Comparison of ENCODE assay signal across 19 cellular contexts in the genomic region with DNA sequence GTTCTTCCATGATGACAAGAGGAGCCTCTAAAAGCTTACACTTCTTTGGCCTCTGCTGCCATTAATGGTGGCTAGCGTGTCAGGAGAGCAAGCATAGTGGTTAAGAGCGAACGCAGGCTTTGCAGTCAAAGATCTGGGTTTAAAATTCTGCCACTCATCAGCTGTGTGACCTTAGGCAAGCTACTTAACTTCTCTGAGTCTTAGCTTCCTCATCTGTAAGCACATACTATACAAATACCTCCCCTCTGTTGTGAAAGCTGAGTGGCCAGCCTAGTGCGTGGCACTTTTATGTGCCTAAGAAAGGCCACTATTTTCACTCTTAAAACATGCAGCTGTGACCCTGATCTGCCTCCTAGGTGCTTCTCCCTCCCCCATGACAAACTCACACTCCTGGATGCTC. TPM values are rescaled to one million over a fixed set of nuclear protein-coding genes. Genes with fewer than 3 reads are reported as not detected.
DNase-seq lines count a peak whose midpoint lies in the region; ATAC-seq and TF ChIP-seq lines count a peak whose summit lies in the region.
"Had no signal": no experiment of that assay in that cellular context is flagged by ENCODE, and none has a peak within 500 bp of the region (broad histone marks: within the 10 kb centered on the region; RNA-seq: fewer than 3 reads in every experiment).

No MANE protein-coding gene starts in this region.

- no peaks in the 10 kb centered on the region for H3K9me3 Mint-ChIP-seq in HFFc6
- no peaks in the 10 kb centered on the region for H3K9me3 Mint-ChIP-seq in activated T-helper 1 cell treated with anti-CD3 and anti-CD28 coated beads, Interleukin-12 subunit alpha, Interleukin-12 subunit beta, Interleukin-2, Interleukin-4 antibody, amounts not matched to agents 30 ng/mL and 10 ng/mL and 1 ng/mL, durations not matched to agents 14 hours and 24 hours and 36 hours
- no peaks in the 10 kb centered on the region for H3K9me3 Mint-ChIP-seq in dendritic cell treated with granulocyte-macrophage colony-stimulating factor and Interleukin-4, amounts not matched to agents 40 ng/mL and 50 ng/mL, for 4 days
- H3K9me3 Mint-ChIP-seq: CD4-positive, alpha-beta T cell had no signal

- TF ChIP-seq CTCF in HFFc6 (IDR thresholded peaks at IDR 0.05), result no peak
- TF ChIP-seq CTCF in stomach (IDR thresholded peaks at IDR 0.05), result no peak

- ATAC-seq in HG03457 (IDR thresholded peaks at IDR 0.05; ENCODE audit: unreplicated experiment), result no peak
- ATAC-seq: PC-3 had no signal

- WGBS in stomach, 5 donors, result 87 to 99% (median 94%) methylated on average over 4 of the region's 4 CpGs

- no peaks in the 10 kb centered on the region for H3K9me3 ChIP-seq in stomach

- intact Hi-C loops in activated T-helper 1 cell treated with anti-CD3 and anti-CD28 coated beads, Interleukin-12 subunit alpha, Interleukin-12 subunit beta, Interleukin-2, Interleukin-4 antibody, amounts not matched to agents 30 ng/mL and 10 ng/mL and 1 ng/mL, durations not matched to agents 14 hours and 24 hours and 36 hours (cut with micrococcal nuclease), result no loop called here
- intact Hi-C loops in dendritic cell treated with granulocyte-macrophage colony-stimulating factor and Interleukin-4, amounts not matched to agents 40 ng/mL and 50 ng/mL, for 4 days (cut with micrococcal nuclease), result loop anchor here (10.0 kb wide), 1 partner anchor 160 kb away; no protein-coding TSS in a partner anchor
- intact Hi-C loops in stomach (cut with DNase I; ENCODE audit: low total_unique reads), result no loop called here

- no peak overlapping the region for H3K4me3 ChIP-seq in stomach

- DNase-seq in HFFc6, result no peak
- DNase-seq in activated T-helper 1 cell treated with anti-CD3 and anti-CD28 coated beads, Interleukin-12 subunit alpha, Interleukin-12 subunit beta, Interleukin-2, Interleukin-4 antibody, amounts not matched to agents 30 ng/mL and 10 ng/mL and 1 ng/mL, durations not matched to agents 14 hours and 24 hours and 36 hours (ENCODE audit: low spot score), result no peak
- no peak for DNase-seq in stomach
- DNase-seq in iPS-NIHi11 (ENCODE audit: low spot score), result no peak
- no peak for DNase-seq in A172 (ENCODE audit: low spot score)
- DNase-seq: Calu3; CD4-positive, alpha-beta T cell; DMS53; H7; NCI-H1436; NCI-H2029; NCI-H2171; NCI-H446 treated with DMSO at 0.1 percent for 48 hours; NCI-H748 treated with DMSO at 0.1 percent for 48 hours; PC-3 had no signal

- peak overlapping the region; percentile 92; the same call in 1 of the 2 replicates for H3K27ac Mint-ChIP-seq in HFFc6
- H3K27ac Mint-ChIP-seq in activated T-helper 1 cell treated with anti-CD3 and anti-CD28 coated beads, Interleukin-12 subunit alpha, Interleukin-12 subunit beta, Interleukin-2, Interleukin-4 antibody, amounts not matched to agents 30 ng/mL and 10 ng/mL and 1 ng/mL, durations not matched to agents 14 hours and 24 hours and 36 hours, result peak overlapping the region; percentile 7
- H3K27ac Mint-ChIP-seq in dendritic cell treated with granulocyte-macrophage colony-stimulating factor and Interleukin-4, amounts not matched to agents 40 ng/mL and 50 ng/mL, for 4 days, result peak overlapping the region; percentile 80
- H3K27ac Mint-ChIP-seq: B cell; CD4-positive, alpha-beta T cell had no signal

- H3K36me3 ChIP-seq in stomach, result peaks cover 10 to 60% (median 56%) of the 10 kb centered on the region in 4 donors

- TF ChIP-seq EP300 in stomach (IDR thresholded peaks at IDR 0.05), result no peak

- H3K27ac ChIP-seq in stomach, result peak overlapping the region in 3 of 5 donors; percentile 17 to 86 (median 30)
- H3K27ac ChIP-seq: RWPE1 had no signal

- H3K27me3 ChIP-seq in stomach, result no peaks in the 10 kb centered on the region

- H3K4me1 ChIP-seq in stomach, result peaks cover 51 to 92% (median 72%) of the 10 kb centered on the region in 4 donors

- H3K4me1 Mint-ChIP-seq in HFFc6 (ENCODE audit: low read depth), result peaks cover 99% of the 10 kb centered on the region
- peaks cover 58% of the 10 kb centered on the region for H3K4me1 Mint-ChIP-seq in activated T-helper 1 cell treated with anti-CD3 and anti-CD28 coated beads, Interleukin-12 subunit alpha, Interleukin-12 subunit beta, Interleukin-2, Interleukin-4 antibody, amounts not matched to agents 30 ng/mL and 10 ng/mL and 1 ng/mL, durations not matched to agents 14 hours and 24 hours and 36 hours (ENCODE audit: low read depth)
- H3K4me1 Mint-ChIP-seq in dendritic cell treated with granulocyte-macrophage colony-stimulating factor and Interleukin-4, amounts not matched to agents 40 ng/mL and 50 ng/mL, for 4 days (ENCODE audit: low read depth), result peaks cover 79% of the 10 kb centered on the region

- TF ChIP-seq POLR2A in stomach (IDR thresholded peaks at IDR 0.05), result no peak

- peaks cover 84% of the 10 kb centered on the region for H3K36me3 Mint-ChIP-seq in HFFc6 (ENCODE audit: low read depth)
- peaks cover 51% of the 10 kb centered on the region for H3K36me3 Mint-ChIP-seq in activated T-helper 1 cell treated with anti-CD3 and anti-CD28 coated beads, Interleukin-12 subunit alpha, Interleukin-12 subunit beta, Interleukin-2, Interleukin-4 antibody, amounts not matched to agents 30 ng/mL and 10 ng/mL and 1 ng/mL, durations not matched to agents 14 hours and 24 hours and 36 hours (ENCODE audit: low read depth)
- H3K36me3 Mint-ChIP-seq in dendritic cell treated with granulocyte-macrophage colony-stimulating factor and Interleukin-4, amounts not matched to agents 40 ng/mL and 50 ng/mL, for 4 days (ENCODE audit: low read depth), result peaks cover 87% of the 10 kb centered on the region

- H3K4me3 Mint-ChIP-seq in HFFc6, result 0 out of 2 replicates have a peak overlapping the region, but pooled peaks have one; percentile 14
- no peak overlapping the region for H3K4me3 Mint-ChIP-seq in activated T-helper 1 cell treated with anti-CD3 and anti-CD28 coated beads, Interleukin-12 subunit alpha, Interleukin-12 subunit beta, Interleukin-2, Interleukin-4 antibody, amounts not matched to agents 30 ng/mL and 10 ng/mL and 1 ng/mL, durations not matched to agents 14 hours and 24 hours and 36 hours
- H3K4me3 Mint-ChIP-seq in dendritic cell treated with granulocyte-macrophage colony-stimulating factor and Interleukin-4, amounts not matched to agents 40 ng/mL and 50 ng/mL, for 4 days, result no peak overlapping the region
- H3K4me3 Mint-ChIP-seq: B cell; CD4-positive, alpha-beta T cell had no signal

- no peaks in the 10 kb centered on the region; the same call in 1 of the 2 replicates for H3K27me3 Mint-ChIP-seq in HFFc6 (ENCODE audit: insufficient read depth)
- H3K27me3 Mint-ChIP-seq in activated T-helper 1 cell treated with anti-CD3 and anti-CD28 coated beads, Interleukin-12 subunit alpha, Interleukin-12 subunit beta, Interleukin-2, Interleukin-4 antibody, amounts not matched to agents 30 ng/mL and 10 ng/mL and 1 ng/mL, durations not matched to agents 14 hours and 24 hours and 36 hours (ENCODE audit: insufficient read depth), result no peaks in the 10 kb centered on the region
- H3K27me3 Mint-ChIP-seq in dendritic cell treated with granulocyte-macrophage colony-stimulating factor and Interleukin-4, amounts not matched to agents 40 ng/mL and 50 ng/mL, for 4 days, result no peaks in the 10 kb centered on the region
- H3K27me3 Mint-ChIP-seq: B cell; CD4-positive, alpha-beta T cell had no signal

RNA-seq across cellular contexts. Expression of gene APPL2, which starts 11.6 kb away (rescaled TPM):
- total RNA-seq in HFFc6 (2021; fragmentation: NEBNext Ultra II Directional; extraction: Animal tissue kit (Norgen Biotek cat#: 25700)), result 10 to 100 TPM; 67.9 to 98.4 (median 87.8) TPM
- 22.9 and 27.8 TPM in 2 replicates for total RNA-seq in activated T-helper 1 cell treated with anti-CD3 and anti-CD28 coated beads, Interleukin-12 subunit alpha, Interleukin-12 subunit beta, Interleukin-2, Interleukin-4 antibody, amounts not matched to agents 30 ng/mL and 10 ng/mL and 1 ng/mL, durations not matched to agents 14 hours and 24 hours and 36 hours
- 100 to 1,000 TPM in 1 of 5 donors, 10 to 100 TPM in 4; 43.4 to 407 (median 69.0) TPM for total RNA-seq in stomach
- 10 to 100 TPM; 15.9 to 39.0 (median 16.9) TPM for polyA plus RNA-seq in stomach
- total RNA-seq in A172 (2014; rRNA removed; shearing (Covaris generic)), result 41.6 and 46.4 TPM in 2 replicates

Comparison
In these comparisons a context has a peak if more than half of its experiments do, and no peak if none do; other contexts are left out.
1. H3K27ac Mint-ChIP-seq: peak in every context shown above with its lines; median percentile 92 in HFFc6; 80 in dendritic cell treated with granulocyte-macrophage colony-stimulating factor and Interleukin-4, amounts not matched to agents 40 ng/mL and 50 ng/mL, for 4 days; 7 in activated T-helper 1 cell treated with anti-CD3 and anti-CD28 coated beads, Interleukin-12 subunit alpha, Interleukin-12 subunit beta, Interleukin-2, Interleukin-4 antibody, amounts not matched to agents 30 ng/mL and 10 ng/mL and 1 ng/mL, durations not matched to agents 14 hours and 24 hours and 36 hours.